In the genomic region with DNA sequence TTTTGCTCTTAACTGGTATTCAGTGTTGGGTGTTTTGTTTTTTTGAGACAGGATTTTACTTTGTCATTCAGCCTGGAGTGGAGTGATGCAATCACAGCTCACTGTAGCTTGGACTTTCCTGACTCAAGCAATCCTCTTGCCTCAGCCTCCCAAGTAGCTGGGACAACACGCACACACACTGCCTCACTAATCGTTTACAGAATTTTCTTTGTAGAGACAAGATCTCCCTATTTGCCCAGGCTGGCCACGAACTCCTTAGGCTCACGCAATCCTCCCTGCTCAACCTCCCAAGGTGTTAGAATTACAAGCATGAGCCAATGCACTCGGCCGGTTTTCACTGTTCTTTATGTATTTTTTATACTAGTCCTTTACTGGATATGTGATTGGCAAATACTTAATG, we compare ENCODE assay signal across 28 cellular contexts. TPM values are rescaled to one million over a fixed set of nuclear protein-coding genes. Genes with fewer than 3 reads are reported as not detected.
DNase-seq lines count a peak whose midpoint lies in the region; ATAC-seq, FAIRE-seq and TF ChIP-seq lines count a peak whose summit lies in the region.
"Had no signal": no experiment of that assay in that cellular context is flagged by ENCODE, and none has a peak within 500 bp of the region (broad histone marks: within the 10 kb centered on the region; RNA-seq: fewer than 3 reads in every experiment).

No MANE protein-coding gene starts in this region.

- no peak overlapping the region for H3K4ac ChIP-seq in IMR-90 (ENCODE audit: low read depth, low read length)

- H3K9me3 ChIP-seq in IMR-90 (ENCODE audit: control insufficient read depth, insufficient read depth, low read length): no peaks in the 10 kb centered on the region
- 0 out of 2 replicates have a peak, but pooled peaks cover 3% of the 10 kb centered on the region for H3K9me3 ChIP-seq in SJCRH30 (replicated peaks)
- H3K9me3 ChIP-seq: mucosa of descending colon had no signal

- no peak overlapping the region for H3K27ac ChIP-seq in IMR-90 (ENCODE audit: insufficient read depth, low read length)
- no peak overlapping the region for H3K27ac ChIP-seq in SJCRH30
- H3K27ac ChIP-seq: hepatocyte, KMS-11 had no signal

- dilution Hi-C loops in IMR-90 (cut with HindIII; ENCODE audit: low sequenced_read_pairs, unreplicated experiment): no loop called here

- H3K4me1 ChIP-seq in IMR-90 (ENCODE audit: control insufficient read depth, insufficient read depth, low read length): no peaks in the 10 kb centered on the region
- no peaks in the 10 kb centered on the region for H3K4me1 ChIP-seq in SJCRH30

- H4K8ac ChIP-seq in IMR-90 (ENCODE audit: low read depth in 2 of 2, low read length in 2 of 2): no peak overlapping the region

- no peak overlapping the region for H3K9ac ChIP-seq in IMR-90 (ENCODE audit: low read depth, low read length)
- H3K9ac ChIP-seq: BLaER1 treated with 17β-estradiol and CSF1 and Interleukin-3, amounts not matched to agents 10 nM and 100 nM; KMS-11 had no signal

- H3K27me3 ChIP-seq in IMR-90 (ENCODE audit: control insufficient read depth, insufficient read depth, low read length): 0 out of 2 replicates have a peak, but pooled peaks cover 2% of the 10 kb centered on the region
- H3K27me3 ChIP-seq in SJCRH30: no peaks in the 10 kb centered on the region
- H3K27me3 ChIP-seq: BLaER1 treated with 17β-estradiol and CSF1 and Interleukin-3, amounts not matched to agents 10 nM and 100 nM had no signal

- no peak for TF ChIP-seq POLR2A in IMR-90 (IDR thresholded peaks at IDR 0.05; ENCODE audit: low read depth, low read length)

- H3K4me1 Mint-ChIP-seq in stimulated activated memory B cell treated with anti-CD40 and anti-IgM and Interleukin-4, amounts not matched to agents 10 μg/mL and 1 μg/mL and 100 μg/mL, for 72 hours: peaks cover 14% of the 10 kb centered on the region

- no peak for TF ChIP-seq RAD21 in IMR-90 (IDR thresholded peaks at IDR 0.05; ENCODE audit: low read length)

- H4K5ac ChIP-seq in IMR-90 (ENCODE audit: low read depth, low read length): no peak overlapping the region

- H2BK15ac ChIP-seq in IMR-90 (ENCODE audit: low read depth, low read length): no peak overlapping the region

- POLR2A ChIA-PET in IMR-90 (lab: Charles Lee; ENCODE audit: unreplicated experiment): no interaction called here

- H3K36me3 ChIP-seq in IMR-90 (ENCODE audit: control insufficient read depth, insufficient read depth, low read length) (no peaks in the 10 kb centered on the region), SJCRH30 (no peaks in the 10 kb centered on the region)
- H3K36me3 ChIP-seq: BLaER1 treated with 17β-estradiol and CSF1 and Interleukin-3, amounts not matched to agents 10 nM and 100 nM had no signal

- FAIRE-seq in GM19239 (lab: Jason Lieb, UNC): no peak
- FAIRE-seq: endometrium, frontal cortex, islet of Langerhans had no signal

- ATAC-seq in IMR-90 (ENCODE audit: low read depth): no peak
- no peak for ATAC-seq in HG02884 (IDR thresholded peaks at IDR 0.05; ENCODE audit: unreplicated experiment)
- ATAC-seq in stimulated activated memory B cell treated with anti-CD40 and anti-IgM and Interleukin-4, amounts not matched to agents 10 μg/mL and 1 μg/mL and 100 μg/mL, for 72 hours: no peak
- ATAC-seq: activated naive CD8-positive, alpha-beta T cell treated with anti-CD3 and anti-CD28 coated beads, Interleukin-2, amount 50 U/mL, for 24 hours; HCT116; mucosa of descending colon had no signal

- no peaks in the 10 kb centered on the region for H3K79me1 ChIP-seq in IMR-90 (ENCODE audit: low read depth in 1 of 2, low read length in 2 of 2)

- WGBS in IMR-90 (ENCODE audit: extremely low coverage in 2 of 2, insufficient read length in 1 of 2), 2 experiments: no CpG with 5 or more reads among the region's 6 CpGs

- no peak overlapping the region for H3K27ac Mint-ChIP-seq in stimulated activated memory B cell treated with anti-CD40 and anti-IgM and Interleukin-4, amounts not matched to agents 10 μg/mL and 1 μg/mL and 100 μg/mL, for 72 hours
- H3K27ac Mint-ChIP-seq: activated CD4-positive, alpha-beta memory T cell treated with anti-CD3 and anti-CD28 coated beads for 36 hours; activated naive CD8-positive, alpha-beta T cell treated with anti-CD3 and anti-CD28 coated beads, Interleukin-2, amount 50 U/mL, for 24 hours; progenitor cell of endocrine pancreas; T-helper 2 cell treated with Interferon-gamma antibody and Interleukin-4, amounts not matched to agents 5 μg/mL and 100 μg/mL, for 36 hours had no signal

- no peak overlapping the region for H3K23ac ChIP-seq in IMR-90 (ENCODE audit: low read depth, low read length)

- no peak overlapping the region for H2AK5ac ChIP-seq in IMR-90 (ENCODE audit: low read depth, low read length)

- no peak overlapping the region for H3K4me3 Mint-ChIP-seq in stimulated activated memory B cell treated with anti-CD40 and anti-IgM and Interleukin-4, amounts not matched to agents 10 μg/mL and 1 μg/mL and 100 μg/mL, for 72 hours
- H3K4me3 Mint-ChIP-seq: activated CD4-positive, alpha-beta memory T cell treated with anti-CD3 and anti-CD28 coated beads for 36 hours; activated naive CD8-positive, alpha-beta T cell treated with anti-CD3 and anti-CD28 coated beads, Interleukin-2, amount 50 U/mL, for 24 hours; T-helper 2 cell treated with Interferon-gamma antibody and Interleukin-4, amounts not matched to agents 5 μg/mL and 100 μg/mL, for 36 hours had no signal

- no TSS peak for BruUV-seq in IMR-90 (replicated peaks; lab: Mats Ljungman, UMichigan)

- H3K27me3 Mint-ChIP-seq in stimulated activated memory B cell treated with anti-CD40 and anti-IgM and Interleukin-4, amounts not matched to agents 10 μg/mL and 1 μg/mL and 100 μg/mL, for 72 hours: peaks cover 18% of the 10 kb centered on the region
- H3K27me3 Mint-ChIP-seq: activated CD4-positive, alpha-beta memory T cell treated with anti-CD3 and anti-CD28 coated beads for 36 hours; activated naive CD8-positive, alpha-beta T cell treated with anti-CD3 and anti-CD28 coated beads, Interleukin-2, amount 50 U/mL, for 24 hours had no signal

- CTCF ChIA-PET in IMR-90 (lab: Yijun Ruan, JAX): no interaction called here

- H2BK120ac ChIP-seq in IMR-90 (ENCODE audit: low read depth, low read length): no peak overlapping the region

- H3K4me3 ChIP-seq in IMR-90 (ENCODE audit: insufficient read depth, low read depth, low read length): no peak overlapping the region
- no peak overlapping the region for H3K4me3 ChIP-seq in fibroblast of villous mesenchyme (ENCODE audit: low read depth, low read length)
- no peak overlapping the region for H3K4me3 ChIP-seq in SJCRH30
- H3K4me3 ChIP-seq: BLaER1 treated with 17β-estradiol and CSF1 and Interleukin-3, amounts not matched to agents 10 nM and 100 nM; hepatocyte; mucosa of descending colon had no signal

- H3K36me3 Mint-ChIP-seq in stimulated activated memory B cell treated with anti-CD40 and anti-IgM and Interleukin-4, amounts not matched to agents 10 μg/mL and 1 μg/mL and 100 μg/mL, for 72 hours: no peaks in the 10 kb centered on the region
- H3K36me3 Mint-ChIP-seq: activated CD4-positive, alpha-beta memory T cell treated with anti-CD3 and anti-CD28 coated beads for 36 hours had no signal

- no peak overlapping the region for H3K56ac ChIP-seq in IMR-90 (ENCODE audit: extremely low read depth, insufficient read depth, low read length)

- no peak overlapping the region for H2AK9ac ChIP-seq in IMR-90 (replicated peaks; ENCODE audit: low read depth, low read length, poor library complexity)

- no peak overlapping the region for H4K91ac ChIP-seq in IMR-90 (ENCODE audit: insufficient read depth, low read depth, low read length)

- H3K14ac ChIP-seq in IMR-90 (replicated peaks; ENCODE audit: low read depth, low read length): no peak overlapping the region

- no peak overlapping the region for H2BK20ac ChIP-seq in IMR-90 (ENCODE audit: low read depth, low read length)

- no peaks in the 10 kb centered on the region for H3K9me3 Mint-ChIP-seq in stimulated activated memory B cell treated with anti-CD40 and anti-IgM and Interleukin-4, amounts not matched to agents 10 μg/mL and 1 μg/mL and 100 μg/mL, for 72 hours
- H3K9me3 Mint-ChIP-seq: activated CD4-positive, alpha-beta memory T cell treated with anti-CD3 and anti-CD28 coated beads for 36 hours; activated naive CD8-positive, alpha-beta T cell treated with anti-CD3 and anti-CD28 coated beads, Interleukin-2, amount 50 U/mL, for 24 hours; T-helper 2 cell treated with Interferon-gamma antibody and Interleukin-4, amounts not matched to agents 5 μg/mL and 100 μg/mL, for 36 hours had no signal

- H3K4me2 ChIP-seq in IMR-90 (ENCODE audit: low read depth, low read length): no peak overlapping the region
- H3K4me2 ChIP-seq: hepatocyte, KMS-11 had no signal

- no peak overlapping the region for H2BK5ac ChIP-seq in IMR-90 (ENCODE audit: low read depth, low read length, poor library complexity, severe bottlenecking)

- no peak overlapping the region for H2AFZ ChIP-seq in IMR-90 (replicated peaks; ENCODE audit: low read length, poor library complexity)
- H2AFZ ChIP-seq: hepatocyte had no signal

- H4K20me1 ChIP-seq in IMR-90 (ENCODE audit: insufficient read depth, low read length): no peaks in the 10 kb centered on the region
- H4K20me1 ChIP-seq: BLaER1 treated with 17β-estradiol and CSF1 and Interleukin-3, amounts not matched to agents 10 nM and 100 nM had no signal

- H3K9me1 ChIP-seq in IMR-90 (ENCODE audit: insufficient read depth, low read length): no peaks in the 10 kb centered on the region

- in situ Hi-C loops in IMR-90 (cut with MboI; ENCODE audit: low sequenced_read_pairs): no loop called here

- TF ChIP-seq CTCF in IMR-90 (conservative IDR thresholded peaks at IDR 0.05; ENCODE audit: low read depth, low read length): no peak
- no peak for TF ChIP-seq CTCF in fibroblast of villous mesenchyme (IDR thresholded peaks at IDR 0.05; ENCODE audit: insufficient read depth, low read depth, low read length)

- intact Hi-C loops in IMR-90 (cut with micrococcal nuclease): no loop called here

- DNase-seq in CD1c-positive myeloid dendritic cell (ENCODE audit: extremely low spot score): peak; percentile 44
- no peak for DNase-seq in IMR-90
- peak; percentile 22 for DNase-seq in amniotic epithelial cell (ENCODE audit: low read depth)
- peak; percentile 1 for DNase-seq in fibroblast of villous mesenchyme (ENCODE audit: low read depth)
- DNase-seq in GM19239 (ENCODE audit: insufficient read length, low spot score): no peak
- no peak for DNase-seq in SJCRH30
- DNase-seq: ACHN; activated CD4-positive, alpha-beta memory T cell treated with anti-CD3 and anti-CD28 coated beads for 36 hours; activated effector memory CD4-positive, alpha-beta T cell treated with Interleukin-2 at 50 U/mL for 16 hours; activated naive CD8-positive, alpha-beta T cell treated with anti-CD3 and anti-CD28 coated beads, Interleukin-2, amount 50 U/mL, for 24 hours; cortex of kidney; mucosa of descending colon; NCI-H1105 treated with DMSO at 0.1 percent for 48 hours; NCI-H2107; NCI-H524 treated with DMSO at 0.1 percent for 48 hours; RPMI8226 had no signal

- no peak overlapping the region for H3K18ac ChIP-seq in IMR-90 (ENCODE audit: low read depth, low read length)

RNA-seq across cellular contexts. Expression of gene IGLL5, which starts 51.0 kb away (rescaled TPM):
- total RNA-seq in IMR-90 (2012; rRNA removed): not detected in 2 replicates
- not detected in 2 replicates for polyA plus RNA-seq in IMR-90 (2012; rRNA removed)
- polyA plus RNA-seq in IMR-90 (2012; cell fraction: cytosol; rRNA removed): not detected in 2 replicates
- polyA plus RNA-seq in IMR-90 (2012; cell fraction: nucleus; rRNA removed; ENCODE audit: low replicate concordance): not detected in 2 replicates
- total RNA-seq in fibroblast of villous mesenchyme: not detected in 2 replicates
- 0.94 and 1.0 TPM in 2 replicates for total RNA-seq in SJCRH30 (2014; rRNA removed; shearing (Covaris generic))
- total RNA-seq: activated CD4-positive, alpha-beta memory T cell treated with anti-CD3 and anti-CD28 coated beads for 36 hours; frontal cortex; hepatocyte; progenitor cell of endocrine pancreas; temporal lobe had no signal
- polyA plus RNA-seq: hepatocyte had no signal

Comparison
In these comparisons a context has a peak if more than half of its experiments do, and no peak if none do; other contexts are left out.
1. DNase-seq: peak in CD1c-positive myeloid dendritic cell (single experiment), amniotic epithelial cell (single experiment) and fibroblast of villous mesenchyme (single experiment); none in IMR-90 (single experiment), GM19239 (single experiment) and SJCRH30 (0 of 2).